ENCODE assay signal across 9 cellular contexts in genomic region chr20:41366546-41367392, GRCh38. TPM values are rescaled to one million over a fixed set of nuclear protein-coding genes. Genes with fewer than 3 reads are reported as not detected.
DNase-seq lines count a peak whose midpoint lies in the region; ATAC-seq, FAIRE-seq and TF ChIP-seq lines count a peak whose summit lies in the region.
"Had no signal": no experiment of that assay in that cellular context is flagged by ENCODE, and none has a peak within 500 bp of the region (broad histone marks: within the 10 kb centered on the region; RNA-seq: fewer than 3 reads in every experiment).

A gene with protein sequence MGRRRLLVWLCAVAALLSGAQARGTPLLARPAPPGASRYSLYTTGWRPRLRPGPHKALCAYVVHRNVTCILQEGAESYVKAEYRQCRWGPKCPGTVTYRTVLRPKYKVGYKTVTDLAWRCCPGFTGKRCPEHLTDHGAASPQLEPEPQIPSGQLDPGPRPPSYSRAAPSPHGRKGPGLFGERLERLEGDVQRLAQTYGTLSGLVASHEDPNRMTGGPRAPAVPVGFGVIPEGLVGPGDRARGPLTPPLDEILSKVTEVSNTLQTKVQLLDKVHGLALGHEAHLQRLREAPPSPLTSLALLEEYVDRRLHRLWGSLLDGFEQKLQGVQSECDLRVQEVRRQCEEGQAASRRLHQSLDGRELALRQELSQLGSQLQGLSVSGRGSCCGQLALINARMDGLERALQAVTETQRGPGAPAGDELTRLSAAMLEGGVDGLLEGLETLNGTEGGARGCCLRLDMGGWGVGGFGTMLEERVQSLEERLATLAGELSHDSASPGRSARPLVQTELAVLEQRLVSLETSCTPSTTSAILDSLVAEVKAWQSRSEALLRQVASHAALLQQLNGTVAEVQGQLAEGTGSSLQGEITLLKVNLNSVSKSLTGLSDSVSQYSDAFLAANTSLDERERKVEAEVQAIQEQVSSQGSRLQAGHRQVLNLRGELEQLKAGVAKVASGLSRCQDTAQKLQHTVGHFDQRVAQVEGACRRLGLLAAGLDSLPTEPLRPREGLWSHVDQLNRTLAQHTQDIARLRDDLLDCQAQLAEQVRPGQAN (minus strand): TSS chr20:41366818. CDS start chr20:41366634, 184 bp downstream.

- peak; percentile 49 for ATAC-seq in HepG2
- no peak for ATAC-seq in right lobe of liver
- no peak for ATAC-seq in naive B cell (ENCODE audit: low read depth in 2 of 2)
- no peak for ATAC-seq in aorta (ENCODE audit: low FRiP score)
- no peak for ATAC-seq in GM21526 (IDR thresholded peaks at IDR 0.05; ENCODE audit: low FRiP score, unreplicated experiment)

- TF ChIP-seq EP300 in HepG2 (IDR thresholded peaks at IDR 0.05; ENCODE audit: low read depth in 2 of 2, low read length in 2 of 2) (no peak), HepG2 (CRISPR knock-in tag; IDR thresholded peaks at IDR 0.05; ENCODE audit: borderline replicate concordance) (no peak)

- no peak within 1 kb of the TSS for H3K27ac Mint-ChIP-seq in naive B cell

- peaks cover 0 to 12% (median 9%) of the 10 kb centered on the region in 7 donors for H3K9me3 Mint-ChIP-seq in naive B cell

- CTCF ChIA-PET in HepG2 (lab: Yijun Ruan, JAX; ENCODE audit: low intra/inter-chr PET ratio, low total read pairs): no interaction called here

- peaks cover 28 to 68% (median 48%) of the 10 kb centered on the region in 3 donors for H3K27me3 Mint-ChIP-seq in naive B cell

- H3K36me3 ChIP-seq in HepG2 (replicated peaks in 1 of 2; ENCODE audit: control insufficient read depth in 1 of 2, insufficient read depth in 2 of 2, low read length in 2 of 2): no peaks in the 10 kb centered on the region
- H3K36me3 ChIP-seq in right lobe of liver: no peaks in the 10 kb centered on the region
- H3K36me3 ChIP-seq in brain microvascular endothelial cell (replicated peaks): no peaks in the 10 kb centered on the region
- no peaks in the 10 kb centered on the region for H3K36me3 ChIP-seq in aorta (ENCODE audit: control insufficient read depth in 1 of 2, insufficient read depth in 2 of 2, low read length in 1 of 2)

- H3K27me3 ChIP-seq in HepG2 (ENCODE audit: control insufficient read depth in 1 of 2, insufficient read depth in 2 of 2, low read length in 2 of 2) (peaks cover 28 to 50% of the 10 kb centered on the region in 2 experiments), right lobe of liver (no peaks in the 10 kb centered on the region), brain microvascular endothelial cell (replicated peaks) (peaks cover 33% of the 10 kb centered on the region), aorta (ENCODE audit: control insufficient read depth in 1 of 2, insufficient read depth in 2 of 2, low read length in 1 of 2) (no peaks in the 10 kb centered on the region)

- no peaks in the 10 kb centered on the region for H3K9me3 ChIP-seq in HepG2 (ENCODE audit: low read length)
- H3K9me3 ChIP-seq in right lobe of liver: no peaks in the 10 kb centered on the region
- no peaks in the 10 kb centered on the region for H3K9me3 ChIP-seq in aorta (ENCODE audit: control insufficient read depth, low read length)

- BruUV-seq in HepG2 (replicated peaks; lab: Mats Ljungman, UMichigan): no TSS peak

- DNase-seq in HepG2 (ENCODE audit: low spot score): no peak
- no peak for DNase-seq in right lobe of liver
- no peak for DNase-seq in brain microvascular endothelial cell
- no peak for DNase-seq in naive B cell
- no peak for DNase-seq in aorta
- no peak for DNase-seq in NCI-H1092 treated with DMSO at 0.1 percent for 48 hours (lab: John Stamatoyannopoulos, UW)
- no peak for DNase-seq in activated CD8-positive, alpha-beta memory T cell treated with anti-CD3 and anti-CD28 coated beads, Interleukin-2, amount 50 U/mL, for 4 hours
- DNase-seq: NCI-H446 treated with DMSO at 0.1 percent for 48 hours had no signal

- no peak for TF ChIP-seq CTCF in HepG2 (CRISPR knock-in tag; IDR thresholded peaks at IDR 0.05)
- no peak for TF ChIP-seq CTCF in right lobe of liver (IDR thresholded peaks at IDR 0.05)
- no peak for TF ChIP-seq CTCF in brain microvascular endothelial cell (IDR thresholded peaks at IDR 0.05; ENCODE audit: low read depth, low read length, missing control alignments)

- H3K4me3 ChIP-seq in HepG2 (replicated peaks in 1 of 3; ENCODE audit: insufficient read depth in 1 of 3, low read depth in 2 of 3, low read length in 3 of 3) (peak within 1 kb of the TSS; percentile 37 to 66 (median 39); a peak in 5 of 6 replicates), right lobe of liver (no peak within 1 kb of the TSS), brain microvascular endothelial cell (ENCODE audit: low read depth, low read length) (peak within 1 kb of the TSS; percentile 26), aorta (ENCODE audit: low read length in 2 of 2) (peak within 1 kb of the TSS; percentile 22 to 33)

- peak within 1 kb of the TSS in 6 of 8 donors; percentile 53 to 78 (median 60) for H3K4me3 Mint-ChIP-seq in naive B cell

- H3K36me3 Mint-ChIP-seq in naive B cell: peaks cover 0 to 7% of the 10 kb centered on the region in 2 donors

- in situ Hi-C loops in HepG2 (cut with HindIII; ENCODE audit: extremely low pct_ligation_motif_present, low pct_unique_long_range_greater_than_20kb): no loop called here
- in situ Hi-C loops in brain microvascular endothelial cell (cut with HindIII; ENCODE audit: low pct_ligation_motif_present, low sequenced_read_pairs): no loop called here

- H3K4me2 ChIP-seq in HepG2 (ENCODE audit: low read depth, low read length): peak within 1 kb of the TSS; percentile 80

- no peak within 1 kb of the TSS for H3K27ac ChIP-seq in HepG2 (ENCODE audit: extremely low read length, insufficient read depth, low read length)
- H3K27ac ChIP-seq in right lobe of liver: no peak within 1 kb of the TSS
- H3K27ac ChIP-seq in brain microvascular endothelial cell: no peak within 1 kb of the TSS
- no peak within 1 kb of the TSS for H3K27ac ChIP-seq in aorta (ENCODE audit: low read depth in 1 of 2, low read length in 2 of 2)

- H4K20me1 ChIP-seq in HepG2 (ENCODE audit: insufficient read depth, low read length): no peaks in the 10 kb centered on the region

- POLR2A ChIA-PET in HepG2 (lab: Yijun Ruan, JAX): no interaction called here

- peaks cover 14% of the 10 kb centered on the region for H3K4me1 ChIP-seq in HepG2 (ENCODE audit: insufficient read depth, low read length)
- H3K4me1 ChIP-seq in right lobe of liver: peaks cover 0 to 5% (median 0%) of the 10 kb centered on the region in 4 donors
- H3K4me1 ChIP-seq in aorta (ENCODE audit: control insufficient read depth in 1 of 2, insufficient read depth in 2 of 2, low read length in 2 of 2): no peaks in the 10 kb centered on the region

- no peak within 1 kb of the TSS; the same call in 1 of the 2 replicates for H3K9ac ChIP-seq in HepG2 (ENCODE audit: insufficient read depth, low read depth, low read length)

- intact Hi-C loops in HepG2 (cut with micrococcal nuclease; ENCODE audit: unreplicated experiment) (no loop called here), right lobe of liver (cut with DNase I) (no loop called here), aorta (cut with DNase I) (no loop called here)

- WGBS in HepG2 (ENCODE audit: low lambda C conversion rate): 16% methylated on average over 31 of the region's 93 CpGs
- WGBS in right lobe of liver (ENCODE audit: insufficient coverage, low coverage, low lambda C conversion rate, missing lambda C conversion rate): no CpG with 5 or more reads among the region's 93 CpGs
- 12 to 16% methylated on average over 56 to 93 of the region's 93 CpGs for WGBS in aorta, 2 donors

- no peak for FAIRE-seq in HepG2 (lab: Jason Lieb, UNC)

- TF ChIP-seq RAD21 in HepG2 (CRISPR knock-in tag; IDR thresholded peaks at IDR 0.05): no peak

- H3K79me2 ChIP-seq in HepG2 (ENCODE audit: insufficient read depth, low read length): no peaks in the 10 kb centered on the region

- H3K4me1 Mint-ChIP-seq in naive B cell: peaks cover 0 to 12% (median 12%) of the 10 kb centered on the region in 3 donors

- TF ChIP-seq POLR2A in HepG2 (IDR thresholded peaks at IDR 0.05; ENCODE audit: insufficient read depth in 1 of 2, low read depth in 2 of 2, low read length in 2 of 2) (no peak), right lobe of liver (IDR thresholded peaks at IDR 0.05) (no peak)

- H2AFZ ChIP-seq in HepG2 (ENCODE audit: low read length): no peak within 1 kb of the TSS

TF ChIP-seq in HepG2, 621 proteins besides CTCF, POLR2A, EP300 and RAD21 (continues in another document):
- peak; percentile 60; the same call in 1 of the 2 replicates for TF ChIP-seq KDM5B (CRISPR knock-in tag; IDR thresholded peaks at IDR 0.05; ENCODE audit: borderline replicate concordance)

RNA-seq across cellular contexts. Expression of the gene that starts here (rescaled TPM):
- total RNA-seq in HepG2 (2016; rRNA removed; fragmentation: Illumina TruSeq; extraction: Trizol) (0.14 and 0.29 TPM in 2 replicates), right lobe of liver (under 1 TPM in 3 of 6 experiments, not detected in 3; 0.07 to 0.09 (median 0.07) TPM), aorta (under 1 TPM; 0.39 to 0.72 TPM)
- 0.10 TPM in 1 of 2 replicates, not detected in the other for total RNA-seq in HepG2 (2016; cell fraction: cytosol; rRNA removed; fragmentation: Illumina TruSeq; extraction: Trizol; ENCODE audit: low read depth)
- total RNA-seq in HepG2 (2016; cell fraction: insoluble cytoplasmic fraction; rRNA removed; fragmentation: Illumina TruSeq; extraction: Trizol): 0.16 and 0.28 TPM in 2 replicates
- 0.09 and 0.10 TPM in 2 replicates for total RNA-seq in HepG2 (2016; cell fraction: membrane; rRNA removed; fragmentation: Illumina TruSeq; extraction: Trizol)
- total RNA-seq in HepG2 (2016; cell fraction: nucleus; rRNA removed; fragmentation: Illumina TruSeq; extraction: Trizol): 0.16 TPM in 2 replicates
- polyA plus RNA-seq in HepG2 (2011; rRNA removed) (0.25 and 0.27 TPM in 2 replicates), naive B cell (ENCODE audit: low read depth in 6 of 6) (not detected), aorta (under 1 TPM in 1 of 2 donors, not detected in 1; 0.38 TPM)
- 0.23 and 0.36 TPM in 2 replicates for polyA plus RNA-seq in HepG2 (2011; cell fraction: cytosol; rRNA removed)
- polyA plus RNA-seq in HepG2 (2011; cell fraction: nucleus; rRNA removed): 0.29 and 0.35 TPM in 2 replicates
- 0.50 and 0.56 TPM in 2 replicates for polyA plus RNA-seq in HepG2 (2012)
- not detected in 2 replicates for polyA plus RNA-seq in HepG2 (2016; cell fraction: cytosol; fragmentation: Illumina TruSeq; extraction: Trizol; ENCODE audit: low read depth)
- polyA plus RNA-seq in HepG2 (2016; cell fraction: insoluble cytoplasmic fraction; fragmentation: Illumina TruSeq; extraction: Trizol; ENCODE audit: low read depth): 0.10 and 0.19 TPM in 2 replicates
- polyA plus RNA-seq in HepG2 (2016; cell fraction: membrane; fragmentation: Illumina TruSeq; extraction: Trizol; ENCODE audit: low read depth): 0.05 and 0.09 TPM in 2 replicates
- polyA plus RNA-seq in HepG2 (2016; cell fraction: nucleus; fragmentation: Illumina TruSeq; extraction: Trizol; ENCODE audit: insufficient read depth, low read depth): 0.38 and 0.41 TPM in 2 replicates
- 0.05 and 1.5 TPM in 2 replicates for polyA minus RNA-seq in HepG2 (2011; rRNA and poly(A)+ RNA removed; ENCODE audit: low replicate concordance)
- polyA minus RNA-seq in HepG2 (2011; cell fraction: cytosol; rRNA and poly(A)+ RNA removed): 0.18 and 0.20 TPM in 2 replicates
- polyA minus RNA-seq in HepG2 (2011; cell fraction: nucleus; rRNA and poly(A)+ RNA removed): 0.13 TPM in 1 of 2 replicates, not detected in the other

Comparison
In these comparisons a context has a peak if more than half of its experiments do, and no peak if none do; other contexts are left out.
1. H3K4me3 ChIP-seq: peak in HepG2 (3 of 3), brain microvascular endothelial cell (single experiment) and aorta (2 of 2); none in right lobe of liver (0 of 3).